Comparison of ENCODE assay signal across 16 cellular contexts in genomic region chr9:134863941-134864820, GRCh38. TPM values are rescaled to one million over a fixed set of nuclear protein-coding genes. Genes with fewer than 3 reads are reported as not detected.
DNase-seq lines count a peak whose midpoint lies in the region; ATAC-seq and TF ChIP-seq lines count a peak whose summit lies in the region.
"Had no signal": no experiment of that assay in that cellular context is flagged by ENCODE, and none has a peak within 500 bp of the region (broad histone marks: within the 10 kb centered on the region; RNA-seq: fewer than 3 reads in every experiment).

No MANE protein-coding gene starts in this region.

- peaks cover 6% of the 10 kb centered on the region for H3K9me3 ChIP-seq in left ventricle myocardium inferior (replicated peaks)
- H3K9me3 ChIP-seq in sigmoid colon = no peaks in the 10 kb centered on the region
- H3K9me3 ChIP-seq in PC-9 (ENCODE audit: insufficient read depth, low read depth) = no peaks in the 10 kb centered on the region
- H3K9me3 ChIP-seq: mucosa of descending colon, uterus had no signal

- no peak for TF ChIP-seq POLR2A in sigmoid colon (IDR thresholded peaks at IDR 0.05)

- H3K27ac ChIP-seq in C4-2B = peak overlapping the region; percentile 62
- H3K27ac ChIP-seq in VCaP = peak overlapping the region; percentile 46; the same call in 1 of the 2 replicates
- peak overlapping the region; percentile 52 for H3K27ac ChIP-seq in left ventricle myocardium inferior (replicated peaks)
- peak overlapping the region in 2 of 4 donors; percentile 10 to 54 for H3K27ac ChIP-seq in sigmoid colon
- no peak overlapping the region for H3K27ac ChIP-seq in PC-9
- H3K27ac ChIP-seq: foreskin keratinocyte, uterus had no signal

- H3K27me3 ChIP-seq in left ventricle myocardium inferior (ENCODE audit: low read depth) = no peaks in the 10 kb centered on the region
- H3K27me3 ChIP-seq in sigmoid colon = peaks cover 0 to 4% (median 0%) of the 10 kb centered on the region in 3 donors
- H3K27me3 ChIP-seq in PC-9 (ENCODE audit: insufficient read depth, low read depth) = peaks cover 61% of the 10 kb centered on the region
- H3K27me3 ChIP-seq: foreskin keratinocyte, uterus had no signal

- no peaks in the 10 kb centered on the region for H3K9me3 Mint-ChIP-seq in activated T-helper 1 cell treated with anti-CD3 and anti-CD28 coated beads, Interleukin-12 subunit alpha, Interleukin-12 subunit beta, Interleukin-2, Interleukin-4 antibody, amounts not matched to agents 30 ng/mL and 10 ng/mL and 1 ng/mL, durations not matched to agents 14 hours and 24 hours and 36 hours
- H3K9me3 Mint-ChIP-seq: immature natural killer cell had no signal

- 83 to 84% methylated on average over 28 of the region's 28 CpGs for WGBS in sigmoid colon, 2 donors

- no peaks in the 10 kb centered on the region for H3K9me2 ChIP-seq in PC-9 (ENCODE audit: insufficient read depth)

- H3K36me3 ChIP-seq in left ventricle myocardium inferior = no peaks in the 10 kb centered on the region
- H3K36me3 ChIP-seq in sigmoid colon = no peaks in the 10 kb centered on the region
- no peaks in the 10 kb centered on the region for H3K36me3 ChIP-seq in PC-9 (ENCODE audit: low read depth)
- H3K36me3 ChIP-seq: uterus had no signal

- BruUV-seq in PC-9 (replicated peaks; lab: Mats Ljungman, UMichigan) = no TSS peak

- no peak overlapping the region for H3K4me3 Mint-ChIP-seq in activated T-helper 1 cell treated with anti-CD3 and anti-CD28 coated beads, Interleukin-12 subunit alpha, Interleukin-12 subunit beta, Interleukin-2, Interleukin-4 antibody, amounts not matched to agents 30 ng/mL and 10 ng/mL and 1 ng/mL, durations not matched to agents 14 hours and 24 hours and 36 hours
- H3K4me3 Mint-ChIP-seq: immature natural killer cell had no signal

- TF ChIP-seq CTCF in C4-2B (conservative IDR thresholded peaks at IDR 0.05) = no peak
- no peak for TF ChIP-seq CTCF in VCaP (conservative IDR thresholded peaks at IDR 0.05)
- TF ChIP-seq CTCF in left ventricle myocardium inferior (IDR thresholded peaks at IDR 0.05; ENCODE audit: borderline replicate concordance) = no peak
- TF ChIP-seq CTCF in sigmoid colon (IDR thresholded peaks at IDR 0.05) = no peak
- no peak for TF ChIP-seq CTCF in PC-9 (conservative IDR thresholded peaks at IDR 0.05)

- intact Hi-C loops in left ventricle myocardium inferior (cut with micrococcal nuclease) = no loop called here
- intact Hi-C loops in sigmoid colon (cut with DNase I) = no loop called here
- intact Hi-C loops in PC-9 (cut with micrococcal nuclease; ENCODE audit: unreplicated experiment) = no loop called here
- intact Hi-C loops in activated T-helper 1 cell treated with anti-CD3 and anti-CD28 coated beads, Interleukin-12 subunit alpha, Interleukin-12 subunit beta, Interleukin-2, Interleukin-4 antibody, amounts not matched to agents 30 ng/mL and 10 ng/mL and 1 ng/mL, durations not matched to agents 14 hours and 24 hours and 36 hours (cut with micrococcal nuclease) = no loop called here

- no peak overlapping the region for H3K27ac Mint-ChIP-seq in activated T-helper 1 cell treated with anti-CD3 and anti-CD28 coated beads, Interleukin-12 subunit alpha, Interleukin-12 subunit beta, Interleukin-2, Interleukin-4 antibody, amounts not matched to agents 30 ng/mL and 10 ng/mL and 1 ng/mL, durations not matched to agents 14 hours and 24 hours and 36 hours
- H3K27ac Mint-ChIP-seq: immature natural killer cell had no signal

- no peak overlapping the region for H2AFZ ChIP-seq in PC-9

- no peak for TF ChIP-seq EP300 in sigmoid colon (IDR thresholded peaks at IDR 0.05)

- DNase-seq in left ventricle myocardium inferior (peak; percentile 35), sigmoid colon (peak; percentile 78), PC-9 (no peak), cerebellar cortex (ENCODE audit: low spot score) (no peak)
- no peak for DNase-seq in activated T-helper 1 cell treated with anti-CD3 and anti-CD28 coated beads, Interleukin-12 subunit alpha, Interleukin-12 subunit beta, Interleukin-2, Interleukin-4 antibody, amounts not matched to agents 30 ng/mL and 10 ng/mL and 1 ng/mL, durations not matched to agents 14 hours and 24 hours and 36 hours (ENCODE audit: low spot score)
- DNase-seq: effector CD8-positive, alpha-beta T cell; foreskin keratinocyte; immature natural killer cell; mucosa of descending colon; NCI-H1092 treated with DMSO at 0.1 percent for 48 hours had no signal

- no peaks in the 10 kb centered on the region for H3K27me3 Mint-ChIP-seq in activated T-helper 1 cell treated with anti-CD3 and anti-CD28 coated beads, Interleukin-12 subunit alpha, Interleukin-12 subunit beta, Interleukin-2, Interleukin-4 antibody, amounts not matched to agents 30 ng/mL and 10 ng/mL and 1 ng/mL, durations not matched to agents 14 hours and 24 hours and 36 hours (ENCODE audit: insufficient read depth)

- no peak for ATAC-seq in GM19035 (IDR thresholded peaks at IDR 0.05; ENCODE audit: unreplicated experiment)
- ATAC-seq: foreskin keratinocyte, mucosa of descending colon had no signal

- H3K4me3 ChIP-seq in left ventricle myocardium inferior (no peak overlapping the region), sigmoid colon (no peak overlapping the region), PC-9 (no peak overlapping the region)
- H3K4me3 ChIP-seq: mucosa of descending colon, uterus had no signal

- H3K79me2 ChIP-seq in PC-9 (ENCODE audit: low read depth) = no peaks in the 10 kb centered on the region

- no peaks in the 10 kb centered on the region for H4K20me1 ChIP-seq in PC-9 (ENCODE audit: insufficient read depth)

- CTCF ChIA-PET in PC-9 (lab: Charles Lee) = interaction anchor here (0.5 kb wide), 1 partner anchor 72 kb away, joined by 3 read pairs; no protein-coding TSS in a partner anchor

- peaks cover 14% of the 10 kb centered on the region for H3K4me1 ChIP-seq in left ventricle myocardium inferior
- H3K4me1 ChIP-seq in sigmoid colon = peaks cover 0 to 21% (median 0%) of the 10 kb centered on the region in 4 donors
- H3K4me1 ChIP-seq in PC-9 (replicated peaks; ENCODE audit: insufficient read depth) = no peaks in the 10 kb centered on the region
- H3K4me1 ChIP-seq: foreskin keratinocyte, uterus had no signal

- no peaks in the 10 kb centered on the region for H3F3A ChIP-seq in PC-9 (ENCODE audit: insufficient read depth, low read depth)

- no peaks in the 10 kb centered on the region for H3K36me3 Mint-ChIP-seq in activated T-helper 1 cell treated with anti-CD3 and anti-CD28 coated beads, Interleukin-12 subunit alpha, Interleukin-12 subunit beta, Interleukin-2, Interleukin-4 antibody, amounts not matched to agents 30 ng/mL and 10 ng/mL and 1 ng/mL, durations not matched to agents 14 hours and 24 hours and 36 hours (ENCODE audit: low read depth)
- H3K36me3 Mint-ChIP-seq: immature natural killer cell had no signal

- POLR2A ChIA-PET in PC-9 (lab: Charles Lee; ENCODE audit: unreplicated experiment) = no interaction called here

- no peak overlapping the region for H3K4me2 ChIP-seq in PC-9

- no peaks in the 10 kb centered on the region for H3K4me1 Mint-ChIP-seq in activated T-helper 1 cell treated with anti-CD3 and anti-CD28 coated beads, Interleukin-12 subunit alpha, Interleukin-12 subunit beta, Interleukin-2, Interleukin-4 antibody, amounts not matched to agents 30 ng/mL and 10 ng/mL and 1 ng/mL, durations not matched to agents 14 hours and 24 hours and 36 hours (ENCODE audit: low read depth)
- H3K4me1 Mint-ChIP-seq: immature natural killer cell had no signal

RNA-seq across cellular contexts. Expression of gene FCN2, which starts 16.4 kb away (rescaled TPM):
- total RNA-seq in left ventricle myocardium inferior (not detected), sigmoid colon (not detected), PC-9 (2021) (not detected in 2 replicates)
- under 1 TPM in 1 of 3 donors, not detected in 2; 0.12 TPM for polyA plus RNA-seq in sigmoid colon
- not detected in 2 replicates for total RNA-seq in activated T-helper 1 cell treated with anti-CD3 and anti-CD28 coated beads, Interleukin-12 subunit alpha, Interleukin-12 subunit beta, Interleukin-2, Interleukin-4 antibody, amounts not matched to agents 30 ng/mL and 10 ng/mL and 1 ng/mL, durations not matched to agents 14 hours and 24 hours and 36 hours
- total RNA-seq: activated CD8-positive, alpha-beta memory T cell treated with anti-CD3 and anti-CD28 coated beads for 36 hours; foreskin keratinocyte; mucosa of descending colon; posterior vena cava had no signal
- polyA plus RNA-seq: foreskin keratinocyte, immature natural killer cell had no signal

RNA-seq across cellular contexts. Expression of gene FCN1, which starts 53.5 kb away (rescaled TPM):
- 2.9 TPM for total RNA-seq in left ventricle myocardium inferior
- 1 to 10 TPM; 1.2 to 6.9 (median 1.9) TPM for total RNA-seq in sigmoid colon
- polyA plus RNA-seq in sigmoid colon = 1 to 10 TPM in 2 of 3 donors, under 1 TPM in 1; 0.69 to 2.8 (median 1.2) TPM
- not detected in 2 replicates for total RNA-seq in PC-9 (2021)
- not detected in 2 replicates for total RNA-seq in activated T-helper 1 cell treated with anti-CD3 and anti-CD28 coated beads, Interleukin-12 subunit alpha, Interleukin-12 subunit beta, Interleukin-2, Interleukin-4 antibody, amounts not matched to agents 30 ng/mL and 10 ng/mL and 1 ng/mL, durations not matched to agents 14 hours and 24 hours and 36 hours
- total RNA-seq: activated CD8-positive, alpha-beta memory T cell treated with anti-CD3 and anti-CD28 coated beads for 36 hours; foreskin keratinocyte had no signal
- polyA plus RNA-seq: foreskin keratinocyte had no signal

Comparison
In these comparisons a context has a peak if more than half of its experiments do, and no peak if none do; other contexts are left out.
1. DNase-seq: peak in left ventricle myocardium inferior (single experiment) and sigmoid colon (single experiment); none in PC-9 (0 of 2), activated T-helper 1 cell treated with anti-CD3 and anti-CD28 coated beads, Interleukin-12 subunit alpha, Interleukin-12 subunit beta, Interleukin-2, Interleukin-4 antibody, amounts not matched to agents 30 ng/mL and 10 ng/mL and 1 ng/mL, durations not matched to agents 14 hours and 24 hours and 36 hours (single experiment) and cerebellar cortex (single experiment).